28 cellular contexts compared by ENCODE assay signal in genomic region chr20:54047048-54047447, GRCh38.
"Had no signal": no experiment of that assay in that cellular context is flagged by ENCODE, and none has a peak within 500 bp of the region (broad histone marks: within the 10 kb centered on the region; RNA-seq: fewer than 3 reads in every experiment).

No MANE protein-coding gene starts in this region.

- H3K27ac Mint-ChIP-seq: activated B cell treated with CpG ODN at 0.5 μM for 24 hours; activated CD4-positive, alpha-beta memory T cell treated with anti-CD3 and anti-CD28 coated beads, Interleukin-2, amount 10 ng/mL, durations not matched to agents 7 days and 5 days; activated CD4-positive, alpha-beta T cell treated with anti-CD3 and anti-CD28 coated beads, Interleukin-2, amount 10 ng/mL, durations not matched to agents 7 days and 5 days; activated CD8-positive, alpha-beta memory T cell treated with anti-CD3 and anti-CD28 coated beads, Interleukin-2, amount 10 ng/mL, durations not matched to agents 7 days and 5 days; activated CD8-positive, alpha-beta T cell treated with anti-CD3 and anti-CD28 coated beads, Interleukin-2, amount 10 ng/mL, durations not matched to agents 7 days and 5 days; activated naive CD4-positive, alpha-beta T cell treated with anti-CD3 and anti-CD28 coated beads for 36 hours; activated naive CD4-positive, alpha-beta T cell treated with anti-CD3 and anti-CD28 coated beads, Interleukin-2, amount 50 U/mL, for 72 hours; activated naive CD8-positive, alpha-beta T cell treated with anti-CD3 and anti-CD28 coated beads for 36 hours; activated T-cell treated with anti-CD3 and anti-CD28 coated beads, Interleukin-2, amount 50 U/mL, for 24 hours; activated T-helper 2 cell treated with anti-CD3 and anti-CD28 coated beads, Interferon-gamma antibody, Interleukin-2, Interleukin-4, amounts not matched to agents 10 μg/mL and 5 μg/mL and 100 μg/mL, durations not matched to agents 14 hours and 24 hours and 36 hours; T-cell; T-helper 17 cell had no signal

- H3K9me3 Mint-ChIP-seq: activated naive CD4-positive, alpha-beta T cell treated with anti-CD3 and anti-CD28 coated beads for 36 hours; activated naive CD8-positive, alpha-beta T cell treated with anti-CD3 and anti-CD28 coated beads for 36 hours; T-cell had no signal

- ATAC-seq: activated CD8-positive, alpha-beta memory T cell treated with anti-CD3 and anti-CD28 coated beads, Interleukin-2, amount 10 ng/mL, durations not matched to agents 7 days and 5 days; activated CD8-positive, alpha-beta T cell treated with anti-CD3 and anti-CD28 coated beads, Interleukin-2, amount 10 ng/mL, durations not matched to agents 7 days and 5 days; activated naive CD4-positive, alpha-beta T cell treated with anti-CD3 and anti-CD28 coated beads, Interleukin-2, amount 50 U/mL, for 72 hours; body of pancreas; T-cell; T-helper 17 cell had no signal

- H3K4me3 Mint-ChIP-seq: activated B cell treated with CpG ODN at 0.5 μM for 24 hours; activated CD4-positive, alpha-beta memory T cell treated with anti-CD3 and anti-CD28 coated beads, Interleukin-2, amount 10 ng/mL, durations not matched to agents 7 days and 5 days; activated CD4-positive, alpha-beta T cell treated with anti-CD3 and anti-CD28 coated beads, Interleukin-2, amount 10 ng/mL, durations not matched to agents 7 days and 5 days; activated CD8-positive, alpha-beta memory T cell treated with anti-CD3 and anti-CD28 coated beads, Interleukin-2, amount 10 ng/mL, durations not matched to agents 7 days and 5 days; activated CD8-positive, alpha-beta T cell treated with anti-CD3 and anti-CD28 coated beads, Interleukin-2, amount 10 ng/mL, durations not matched to agents 7 days and 5 days; activated naive CD4-positive, alpha-beta T cell treated with anti-CD3 and anti-CD28 coated beads for 36 hours; activated naive CD8-positive, alpha-beta T cell treated with anti-CD3 and anti-CD28 coated beads for 36 hours; activated T-cell treated with anti-CD3 and anti-CD28 coated beads, Interleukin-2, amount 50 U/mL, for 24 hours; T-cell; T-helper 17 cell had no signal

- H3K36me3 Mint-ChIP-seq: activated CD8-positive, alpha-beta memory T cell treated with anti-CD3 and anti-CD28 coated beads, Interleukin-2, amount 10 ng/mL, durations not matched to agents 7 days and 5 days; activated naive CD4-positive, alpha-beta T cell treated with anti-CD3 and anti-CD28 coated beads, Interleukin-2, amount 50 U/mL, for 72 hours; activated naive CD8-positive, alpha-beta T cell treated with anti-CD3 and anti-CD28 coated beads for 36 hours; T-cell had no signal

- DNase-seq: activated B cell treated with CpG ODN at 0.5 μM for 24 hours; activated CD4-positive, alpha-beta memory T cell treated with anti-CD3 and anti-CD28 coated beads, Interleukin-2, amount 10 ng/mL, durations not matched to agents 7 days and 5 days; activated CD4-positive, alpha-beta T cell treated with anti-CD3 and anti-CD28 coated beads for 4 hours; activated CD4-positive, alpha-beta T cell treated with anti-CD3 and anti-CD28 coated beads, Interleukin-2, amount 10 ng/mL, durations not matched to agents 7 days and 5 days; activated CD4-positive, alpha-beta T cell treated with anti-CD3 and anti-CD28 coated beads, Interleukin-2, amount 50 U/mL, for 48 hours; activated CD4-positive, CD25-positive, alpha-beta regulatory T cell treated with anti-CD3 and anti-CD28 coated beads, Interleukin-2, amount 50 U/mL, for 72 hours; activated CD8-positive, alpha-beta memory T cell treated with anti-CD3 and anti-CD28 coated beads for 24 hours; activated CD8-positive, alpha-beta memory T cell treated with anti-CD3 and anti-CD28 coated beads, Interleukin-2, amount 10 ng/mL, durations not matched to agents 7 days and 5 days; activated CD8-positive, alpha-beta memory T cell treated with anti-CD3 and anti-CD28 coated beads, Interleukin-2, amount 50 U/mL, for 48 hours; activated CD8-positive, alpha-beta T cell treated with anti-CD3 and anti-CD28 coated beads, Interleukin-2, amount 10 ng/mL, durations not matched to agents 7 days and 5 days; activated effector memory CD4-positive, alpha-beta T cell treated with Interleukin-2 at 50 U/mL for 16 hours; activated gamma-delta T cell; activated naive CD4-positive, alpha-beta T cell treated with anti-CD3 and anti-CD28 coated beads for 36 hours; activated naive CD4-positive, alpha-beta T cell treated with anti-CD3 and anti-CD28 coated beads, Interleukin-2, amount 50 U/mL, for 16 hours; activated naive CD8-positive, alpha-beta T cell treated with anti-CD3 and anti-CD28 coated beads for 36 hours; activated T-cell treated with anti-CD3 and anti-CD28 coated beads, Interleukin-2, amount 50 U/mL, for 24 hours; activated T-cell treated with anti-CD3 and anti-CD28 coated beads, Interleukin-2, amount 50 U/mL, for 48 hours; adrenal gland; amniotic stem cell; aorta; body of pancreas; brain microvascular endothelial cell; central memory CD4-positive, alpha-beta T cell; T-cell; T-helper 17 cell; T1000 had no signal

- H3K27me3 Mint-ChIP-seq: activated B cell treated with CpG ODN at 0.5 μM for 24 hours; activated CD8-positive, alpha-beta memory T cell treated with anti-CD3 and anti-CD28 coated beads, Interleukin-2, amount 10 ng/mL, durations not matched to agents 7 days and 5 days; activated naive CD8-positive, alpha-beta T cell treated with anti-CD3 and anti-CD28 coated beads for 36 hours had no signal
